In the genomic region with DNA sequence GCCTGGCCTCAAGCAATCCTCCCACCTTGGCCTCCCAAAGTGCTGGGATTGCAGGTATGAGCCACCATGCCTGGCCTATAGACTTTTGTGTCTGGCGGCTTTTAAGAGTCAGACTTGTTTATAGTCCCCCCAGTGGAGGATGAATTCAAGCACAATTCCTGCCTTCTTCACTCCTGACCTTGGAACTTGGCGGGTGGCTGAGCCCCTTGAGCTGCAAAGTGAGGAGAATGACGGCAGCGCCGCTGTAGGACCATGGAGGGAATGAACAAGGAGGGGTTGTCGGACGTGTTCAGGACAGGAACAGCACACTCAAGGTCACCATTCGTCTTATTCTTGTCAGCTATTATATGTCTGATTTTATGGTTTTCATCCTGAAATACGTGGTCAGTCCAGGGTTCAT, we compare ENCODE assay signal across 23 cellular contexts.
"Had no signal": no experiment of that assay in that cellular context is flagged by ENCODE, and none has a peak within 500 bp of the region (broad histone marks: within the 10 kb centered on the region; RNA-seq: fewer than 3 reads in every experiment).

No MANE protein-coding gene starts in this region.

- ATAC-seq: left lung; natural killer cell; sciatic nerve; stimulated activated effector memory CD8-positive, alpha-beta T cell treated with anti-CD3 and anti-CD28 coated beads, Interleukin-12 subunit alpha, Interleukin-12 subunit beta, amount 100 ng/mL, for 72 hours had no signal

- DNase-seq: hippocampal formation; kidney glomerular epithelial cell; left cardiac atrium; left lung; mesendoderm; naive B cell; natural killer cell; nephron progenitor cell; ovary; retina; stimulated activated CD4-positive, alpha-beta T cell treated with anti-CD3 and anti-CD28 coated beads, Interleukin-4, amount 100 ng/mL, for 24 hours; stimulated activated naive CD4-positive, alpha-beta T cell; tibial artery; trophoblast cell; uterus had no signal

- H3K36me3 ChIP-seq: left lung, neural progenitor cell, ovary, prostate gland, suprapubic skin, thoracic aorta, tibial artery, uterus had no signal

- H3K27me3 ChIP-seq: neural progenitor cell, ovary, uterus had no signal

- H3K27ac ChIP-seq: left lung, neural progenitor cell, ovary, prostate gland, skin epidermis, suprapubic skin, thoracic aorta, tibial artery, uterus had no signal

- H3K4me3 ChIP-seq: left lung, lung, neural progenitor cell, ovary, prostate gland, skin epidermis, suprapubic skin, thoracic aorta, tibial artery, uterus had no signal

- H3K4me1 ChIP-seq: left lung, prostate gland, suprapubic skin, tibial artery, uterus had no signal

- H3K9me3 ChIP-seq: ovary, prostate gland, suprapubic skin, thoracic aorta, tibial artery, uterus had no signal
